ENCODE assay signal across 17 cellular contexts in the genomic region with DNA sequence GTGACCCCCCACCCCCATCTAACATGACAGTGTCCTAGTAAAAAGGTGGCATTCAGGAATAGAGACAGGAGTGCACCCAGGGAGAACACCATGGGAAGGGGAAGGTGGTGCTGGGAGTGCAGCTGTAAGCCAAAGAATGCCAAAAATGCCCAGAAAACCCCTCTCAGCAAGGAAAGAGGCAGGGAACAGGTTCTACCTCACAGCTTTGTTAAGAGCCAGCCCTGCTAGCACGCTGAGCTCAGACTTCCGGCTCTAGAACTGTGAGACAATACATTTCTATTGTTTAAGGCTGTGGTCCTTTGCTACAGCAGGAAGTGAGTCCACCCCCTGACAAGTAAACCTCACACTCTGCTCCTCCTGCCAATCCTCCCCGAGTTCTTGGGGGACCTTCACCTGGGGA.
DNase-seq lines count a peak whose midpoint lies in the region; ATAC-seq, FAIRE-seq and TF ChIP-seq lines count a peak whose summit lies in the region.
"Had no signal": no experiment of that assay in that cellular context is flagged by ENCODE, and none has a peak within 500 bp of the region (broad histone marks: within the 10 kb centered on the region; RNA-seq: fewer than 3 reads in every experiment).

No MANE protein-coding gene starts in this region.

- H3K9me3 ChIP-seq in GM12878 (replicated peaks; ENCODE audit: control insufficient read depth, insufficient read depth, low read length) (no peaks in the 10 kb centered on the region), tibial nerve (peaks cover 0 to 3% (median 0%) of the 10 kb centered on the region in 4 donors)

- DNase-seq in GM10248 (ENCODE audit: extremely low spot score) (peak; percentile 18), GM23338 (ENCODE audit: low spot score) (peak; percentile 48), GM12878 (ENCODE audit: low read depth, low spot score) (peak; percentile 8), islet precursor cell (peak; percentile 66), tibial nerve (ENCODE audit: low spot score in 2 of 2) (no peak), head of caudate nucleus (no peak), SKM-1 (lab: John Stamatoyannopoulos, UW; ENCODE audit: unreplicated experiment) (no peak)
- DNase-seq: CD4-positive, alpha-beta T cell; DND-41; Kasumi-1; NCI-H2029 treated with DMSO at 0.1 percent for 48 hours; NCI-H524 treated with DMSO at 0.1 percent for 48 hours; OCI-M1 had no signal

- peaks cover 13% of the 10 kb centered on the region for H3K4me1 Mint-ChIP-seq in GM23338
- H3K4me1 Mint-ChIP-seq: B cell had no signal

- H3F3A ChIP-seq in GM23338 (replicated peaks; ENCODE audit: low read depth), result no peaks in the 10 kb centered on the region

- no peak overlapping the region for H3K27ac Mint-ChIP-seq in GM23338
- H3K27ac Mint-ChIP-seq: B cell; CD4-positive, alpha-beta T cell had no signal

- BruUV-seq in GM12878 (replicated peaks; lab: Mats Ljungman, UMichigan), result no TSS peak

- no peak for TF ChIP-seq POLR2A in GM12878 (IDR thresholded peaks at IDR 0.05; ENCODE audit: low read depth, low read length)
- no peak for TF ChIP-seq POLR2A in tibial nerve (IDR thresholded peaks at IDR 0.05)

- CTCF ChIA-PET in GM10248 (lab: Yijun Ruan, JAX) (interaction anchor here (0.9 to 1.3 kb wide), 3 partner anchors 9 to 440 kb away, joined by 3 to 4 read pairs (median 3); no protein-coding TSS in a partner anchor), GM12878 (lab: Yijun Ruan, JAX) (interaction anchor here (0.6 to 2.4 kb wide), 5 partner anchors 10 to 725 kb away, joined by 3 to 13 read pairs (median 3); no protein-coding TSS in a partner anchor)

- H3K4me2 ChIP-seq in GM23338 (no peak overlapping the region), GM12878 (ENCODE audit: control insufficient read depth, insufficient read depth) (no peak overlapping the region)

- H3K9me2 ChIP-seq in GM23338 (ENCODE audit: insufficient read depth), result no peaks in the 10 kb centered on the region

- no peaks in the 10 kb centered on the region for H3K27me3 ChIP-seq in GM23338 (ENCODE audit: insufficient read depth)
- H3K27me3 ChIP-seq in GM12878 (replicated peaks in 1 of 2; ENCODE audit: control insufficient read depth in 2 of 2, insufficient read depth in 2 of 2, low read length in 1 of 2), result no peaks in the 10 kb centered on the region
- no peaks in the 10 kb centered on the region for H3K27me3 ChIP-seq in tibial nerve

- H2AFZ ChIP-seq in GM23338 (no peak overlapping the region), GM12878 (ENCODE audit: control insufficient read depth, low read depth, low read length) (peak overlapping the region; percentile 9; the same call in 1 of the 2 replicates)
- H2AFZ ChIP-seq: GM23248 had no signal

- in situ Hi-C loops in GM12878 (cut with MboI), result no loop called here

- H3K36me3 ChIP-seq in GM23338 (ENCODE audit: insufficient read depth) (no peaks in the 10 kb centered on the region), GM12878 (ENCODE audit: control insufficient read depth in 2 of 2, insufficient read depth in 2 of 2, low read length in 1 of 2) (no peaks in the 10 kb centered on the region), tibial nerve (no peaks in the 10 kb centered on the region)

- 15% methylated on average over 3 of the region's 3 CpGs for WGBS in GM12878 (ENCODE audit: insufficient coverage, insufficient replicate concordance, low lambda C conversion rate, missing lambda C conversion rate)
- WGBS in tibial nerve, 2 donors, result 16 to 29% methylated on average over 3 of the region's 3 CpGs

- TF ChIP-seq EP300 in GM12878 (IDR thresholded peaks at IDR 0.05; ENCODE audit: borderline replicate concordance in 1 of 2, control insufficient read depth in 1 of 2, low read depth in 2 of 2, low read length in 2 of 2), result no peak
- no peak for TF ChIP-seq EP300 in tibial nerve (IDR thresholded peaks at IDR 0.05)

- FAIRE-seq in GM12878 (lab: Jason Lieb, UNC), result no peak
- FAIRE-seq: GM18507 had no signal

- SMC1A ChIA-PET in GM12878 (lab: Charles Lee; ENCODE audit: uncharacterized antibody, unreplicated experiment), result interaction anchor here (1.0 to 1.4 kb wide), 3 partner anchors 10 to 167 kb away, joined by 3 to 4 read pairs (median 4); no protein-coding TSS in a partner anchor

- no peaks in the 10 kb centered on the region for H3K79me2 ChIP-seq in GM23338 (replicated peaks; ENCODE audit: insufficient read depth)
- no peaks in the 10 kb centered on the region for H3K79me2 ChIP-seq in GM12878 (ENCODE audit: control insufficient read depth, insufficient read depth, low read length)

- no peak overlapping the region for H3K9ac ChIP-seq in GM12878 (ENCODE audit: control insufficient read depth, insufficient read depth, low read length)
- H3K9ac ChIP-seq: GM23248 had no signal

- TF ChIP-seq RAD21 in GM12878 (IDR thresholded peaks at IDR 0.05; ENCODE audit: insufficient read depth, low read depth, low read length), result no peak

- RAD21 ChIA-PET in GM12878 (lab: Charles Lee; ENCODE audit: unreplicated experiment), result interaction anchor here (0.8 to 1.9 kb wide), 2 partner anchors 9 to 66 kb away, joined by 3 to 6 read pairs; no protein-coding TSS in a partner anchor

- no peaks in the 10 kb centered on the region for H3K36me3 Mint-ChIP-seq in GM23338 (ENCODE audit: low read depth)

- no peaks in the 10 kb centered on the region for H3K9me3 Mint-ChIP-seq in GM23338
- H3K9me3 Mint-ChIP-seq: CD4-positive, alpha-beta T cell had no signal

- no peak for TF ChIP-seq CTCF in GM10248 (IDR thresholded peaks at IDR 0.05; ENCODE audit: control extremely low read depth, extremely low read depth, low read depth, missing control alignments)
- TF ChIP-seq CTCF in GM23338 (conservative IDR thresholded peaks at IDR 0.05; ENCODE audit: low read depth in 2 of 2), result no peak
- TF ChIP-seq CTCF in GM12878 (IDR thresholded peaks at IDR 0.05 in 2 of 3, conservative IDR thresholded peaks at IDR 0.05 in 1 of 3; ENCODE audit: control insufficient read depth in 2 of 3, extremely low read depth in 1 of 3, insufficient read depth in 1 of 3, low read depth in 3 of 3, low read length in 3 of 3), result no peak
- no peak for TF ChIP-seq CTCF in tibial nerve (IDR thresholded peaks at IDR 0.05)

- intact Hi-C loops in GM12878 (cut with micrococcal nuclease; ENCODE audit: unreplicated experiment) (no loop called here), head of caudate nucleus (cut with DNase I) (no loop called here)

- POLR2A ChIA-PET in GM10248 (lab: Yijun Ruan, JAX) (no interaction called here), GM12878 (lab: Charles Lee) (no interaction called here)

- H3K27ac ChIP-seq in GM23338 (ENCODE audit: low read depth) (no peak overlapping the region), GM12878 (ENCODE audit: control insufficient read depth, insufficient read depth) (no peak overlapping the region), tibial nerve (no peak overlapping the region)
- H3K27ac ChIP-seq: GM23248 had no signal

- H3K4me1 ChIP-seq in GM23338 (ENCODE audit: insufficient read depth) (peaks cover 9% of the 10 kb centered on the region), GM12878 (ENCODE audit: control insufficient read depth, insufficient read depth, low read length) (peaks cover 25% of the 10 kb centered on the region), tibial nerve (no peaks in the 10 kb centered on the region)

- H3K4me3 ChIP-seq in GM23338 (no peak overlapping the region), GM12878 (no peak overlapping the region), tibial nerve (no peak overlapping the region)
- H3K4me3 ChIP-seq: GM23248 had no signal

- ATAC-seq in GM23338 (peak; percentile 53), GM12878 (peak; percentile 65), GM21723 (IDR thresholded peaks at IDR 0.05; ENCODE audit: unreplicated experiment) (no peak)

- peaks cover 1% of the 10 kb centered on the region for H3K27me3 Mint-ChIP-seq in GM23338 (ENCODE audit: insufficient read depth, low read depth, poor library complexity)
- H3K27me3 Mint-ChIP-seq: B cell had no signal

- H4K20me1 ChIP-seq in GM23338 (replicated peaks; ENCODE audit: insufficient read depth), result no peaks in the 10 kb centered on the region
- no peaks in the 10 kb centered on the region for H4K20me1 ChIP-seq in GM12878 (ENCODE audit: control insufficient read depth, insufficient read depth)

- no peak overlapping the region for H3K4me3 Mint-ChIP-seq in GM23338
- H3K4me3 Mint-ChIP-seq: B cell; CD4-positive, alpha-beta T cell had no signal

TF ChIP-seq in GM23338, 12 proteins besides CTCF, POLR2A, EP300 and RAD21 (continues in another document):
- no peak for TF ChIP-seq EZH2phosphoT487 (IDR thresholded peaks at IDR 0.05; ENCODE audit: unreplicated experiment)

TF ChIP-seq in GM12878, 131 proteins besides CTCF, POLR2A, EP300 and RAD21 (continues in another document):
- TF ChIP-seq SPI1 (IDR thresholded peaks at IDR 0.05; ENCODE audit: borderline replicate concordance, insufficient read depth, low read depth, low read length) (0 out of 2 replicates have a peak, but pooled peaks have one; percentile 7), ZNF622 (IDR thresholded peaks at IDR 0.05) (no peak), DPF2 (IDR thresholded peaks at IDR 0.05) (0 out of 2 replicates have a peak, but pooled peaks have one; percentile 10), HDAC2 (IDR thresholded peaks at IDR 0.05) (no peak), BCL11A (IDR thresholded peaks at IDR 0.05; ENCODE audit: low read depth, low read length) (no peak), NFIC (IDR thresholded peaks at IDR 0.05; ENCODE audit: low read depth, low read length) (no peak), RUNX3 (IDR thresholded peaks at IDR 0.05; ENCODE audit: low read length) (no peak), ZNF24 (IDR thresholded peaks at IDR 0.05) (no peak), POU2F2 (IDR thresholded peaks at IDR 0.05; ENCODE audit: borderline replicate concordance, low read depth, low read length) (no peak)
- TF ChIP-seq, protein P1, sequence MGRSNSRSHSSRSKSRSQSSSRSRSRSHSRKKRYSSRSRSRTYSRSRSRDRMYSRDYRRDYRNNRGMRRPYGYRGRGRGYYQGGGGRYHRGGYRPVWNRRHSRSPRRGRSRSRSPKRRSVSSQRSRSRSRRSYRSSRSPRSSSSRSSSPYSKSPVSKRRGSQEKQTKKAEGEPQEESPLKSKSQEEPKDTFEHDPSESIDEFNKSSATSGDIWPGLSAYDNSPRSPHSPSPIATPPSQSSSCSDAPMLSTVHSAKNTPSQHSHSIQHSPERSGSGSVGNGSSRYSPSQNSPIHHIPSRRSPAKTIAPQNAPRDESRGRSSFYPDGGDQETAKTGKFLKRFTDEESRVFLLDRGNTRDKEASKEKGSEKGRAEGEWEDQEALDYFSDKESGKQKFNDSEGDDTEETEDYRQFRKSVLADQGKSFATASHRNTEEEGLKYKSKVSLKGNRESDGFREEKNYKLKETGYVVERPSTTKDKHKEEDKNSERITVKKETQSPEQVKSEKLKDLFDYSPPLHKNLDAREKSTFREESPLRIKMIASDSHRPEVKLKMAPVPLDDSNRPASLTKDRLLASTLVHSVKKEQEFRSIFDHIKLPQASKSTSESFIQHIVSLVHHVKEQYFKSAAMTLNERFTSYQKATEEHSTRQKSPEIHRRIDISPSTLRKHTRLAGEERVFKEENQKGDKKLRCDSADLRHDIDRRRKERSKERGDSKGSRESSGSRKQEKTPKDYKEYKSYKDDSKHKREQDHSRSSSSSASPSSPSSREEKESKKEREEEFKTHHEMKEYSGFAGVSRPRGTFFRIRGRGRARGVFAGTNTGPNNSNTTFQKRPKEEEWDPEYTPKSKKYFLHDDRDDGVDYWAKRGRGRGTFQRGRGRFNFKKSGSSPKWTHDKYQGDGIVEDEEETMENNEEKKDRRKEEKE (IDR thresholded peaks at IDR 0.05), result no peak

Comparison
In these comparisons a context has a peak if more than half of its experiments do, and no peak if none do; other contexts are left out.
1. DNase-seq: peak in GM10248 (single experiment), GM23338 (single experiment), GM12878 (single experiment) and islet precursor cell (single experiment); none in tibial nerve (0 of 2), head of caudate nucleus (0 of 42) and SKM-1 (single experiment).